1 cellular context compared by ENCODE assay signal in the genomic region with DNA sequence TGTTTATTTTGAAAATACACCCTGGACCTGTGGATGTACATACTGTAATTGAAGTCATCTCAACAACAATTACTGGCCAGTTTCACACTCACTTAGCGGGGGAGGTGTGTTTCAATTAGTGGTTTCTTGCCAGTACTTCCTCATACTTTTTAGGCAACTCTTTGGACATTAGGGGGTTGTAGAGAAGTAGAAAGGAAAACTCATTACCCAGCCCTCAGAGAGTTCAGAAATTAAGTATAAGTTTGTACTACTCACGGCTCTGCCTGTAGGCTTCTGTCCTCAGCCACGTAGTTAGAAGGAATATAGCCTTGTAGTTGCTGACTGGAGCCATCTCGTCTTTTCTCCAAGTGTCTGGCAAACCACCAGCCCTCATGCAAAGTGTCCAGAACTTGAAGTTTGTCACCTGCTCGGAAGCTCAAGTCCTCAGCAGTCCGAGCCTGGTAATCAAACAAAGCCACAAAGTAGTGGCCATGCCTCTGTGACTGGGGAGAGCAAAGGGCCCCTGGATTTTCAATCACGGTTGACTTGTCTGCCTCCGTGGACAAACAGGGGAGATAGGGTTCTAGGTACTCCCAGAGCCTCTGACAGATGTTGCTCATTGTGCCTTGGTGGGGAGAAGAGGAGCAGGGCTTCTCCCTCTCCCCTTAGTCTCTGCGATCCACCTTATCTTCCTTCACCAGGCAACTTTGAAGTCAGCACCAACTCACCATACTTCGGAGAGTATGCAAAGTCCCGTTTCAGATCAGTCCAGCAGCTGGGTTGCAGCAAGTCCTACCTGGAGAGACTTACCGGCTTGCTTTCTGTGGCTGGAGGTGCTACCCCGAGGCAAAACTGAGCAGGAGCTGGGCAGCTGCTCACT.
TF ChIP-seq lines count a peak whose summit lies in the region.

No MANE protein-coding gene starts in this region.

TF ChIP-seq in HepG2, 621 proteins besides CTCF, POLR2A, EP300 and RAD21 (continues in another document):
- TF ChIP-seq CEBPZ (IDR thresholded peaks at IDR 0.05; ENCODE audit: low read length) (no peak), ZBTB7B (CRISPR knock-in tag; IDR thresholded peaks at IDR 0.05) (peak; percentile 62; the same call in 1 of the 2 replicates), CC2D1A (CRISPR knock-in tag; IDR thresholded peaks at IDR 0.05) (no peak), NAIF1 (CRISPR knock-in tag; IDR thresholded peaks at IDR 0.05; ENCODE audit: borderline replicate concordance) (0 out of 2 replicates have a peak, but pooled peaks have one; percentile 21), UBTF (CRISPR knock-in tag; IDR thresholded peaks at IDR 0.05) (0 out of 2 replicates have a peak, but pooled peaks have one; percentile 36), PAX8 (CRISPR knock-in tag; IDR thresholded peaks at IDR 0.05; ENCODE audit: borderline replicate concordance) (peak; percentile 61; the same call in 1 of the 2 replicates), ZBTB38 (CRISPR knock-in tag; IDR thresholded peaks at IDR 0.05) (no peak), MIER3 (CRISPR knock-in tag; IDR thresholded peaks at IDR 0.05; ENCODE audit: borderline replicate concordance) (peak; percentile 12; the same call in 1 of the 2 replicates), KDM2A (CRISPR knock-in tag; IDR thresholded peaks at IDR 0.05; ENCODE audit: borderline replicate concordance, low read depth) (peak; percentile 58; the same call in 1 of the 2 replicates), ZNF891 (CRISPR knock-in tag; IDR thresholded peaks at IDR 0.05) (no peak), HNF4G (IDR thresholded peaks at IDR 0.05; ENCODE audit: borderline replicate concordance, low read depth, low read length) (no peak), HNF4G (CRISPR knock-in tag; IDR thresholded peaks at IDR 0.05; ENCODE audit: borderline replicate concordance, low read depth) (0 out of 2 replicates have a peak, but pooled peaks have one; percentile 30), ZNF569 (CRISPR knock-in tag; IDR thresholded peaks at IDR 0.05; ENCODE audit: borderline replicate concordance) (no peak), TCF12 (IDR thresholded peaks at IDR 0.05) (no peak), TCF12 (CRISPR knock-in tag; IDR thresholded peaks at IDR 0.05) (0 out of 2 replicates have a peak, but pooled peaks have one; percentile 14), PAWR (CRISPR knock-in tag; IDR thresholded peaks at IDR 0.05; ENCODE audit: borderline replicate concordance) (no peak), JUN (CRISPR knock-in tag; IDR thresholded peaks at IDR 0.05) (peak; percentile 17; the same call in 1 of the 2 replicates), SALL1 (CRISPR knock-in tag; IDR thresholded peaks at IDR 0.05) (peak; percentile 27; the same call in 1 of the 2 replicates), ZNF557 (CRISPR knock-in tag; IDR thresholded peaks at IDR 0.05) (no peak), HNF4A (CRISPR knock-in tag; IDR thresholded peaks at IDR 0.05) (peak; percentile 12; the same call in 1 of the 2 replicates), CBX1 (IDR thresholded peaks at IDR 0.05; ENCODE audit: low read depth) (peak; percentile 53), KDM5B (CRISPR knock-in tag; IDR thresholded peaks at IDR 0.05; ENCODE audit: borderline replicate concordance) (peak; percentile 74), ZNF597 (CRISPR knock-in tag; IDR thresholded peaks at IDR 0.05) (no peak), ZNF232 (CRISPR knock-in tag; IDR thresholded peaks at IDR 0.05; ENCODE audit: borderline replicate concordance) (peak; percentile 52; the same call in 1 of the 2 replicates), GLI4 (CRISPR knock-in tag; IDR thresholded peaks at IDR 0.05; ENCODE audit: borderline replicate concordance) (peak; percentile 30; the same call in 1 of the 2 replicates), NFE2L2 (IDR thresholded peaks at IDR 0.05; ENCODE audit: low read length) (no peak), ZFP91 (CRISPR knock-in tag; IDR thresholded peaks at IDR 0.05; ENCODE audit: borderline replicate concordance) (peak; percentile 77; the same call in 1 of the 2 replicates), E2F2 (CRISPR knock-in tag; IDR thresholded peaks at IDR 0.05; ENCODE audit: borderline replicate concordance) (0 out of 2 replicates have a peak, but pooled peaks have one; percentile 37), ZNF296 (CRISPR knock-in tag; conservative IDR thresholded peaks at IDR 0.05) (no peak), HDAC2 (CRISPR knock-in tag; IDR thresholded peaks at IDR 0.05) (peak; percentile 10), RORA (CRISPR knock-in tag; IDR thresholded peaks at IDR 0.05) (no peak), ZNF724P (CRISPR knock-in tag; IDR thresholded peaks at IDR 0.05; ENCODE audit: borderline replicate concordance) (peak; percentile 28; the same call in 1 of the 2 replicates), ZNF441 (CRISPR knock-in tag; IDR thresholded peaks at IDR 0.05; ENCODE audit: borderline replicate concordance) (0 out of 2 replicates have a peak, but pooled peaks have one; percentile 24), GFI1 (CRISPR knock-in tag; IDR thresholded peaks at IDR 0.05; ENCODE audit: borderline replicate concordance) (peak; percentile 38)
- TF ChIP-seq, protein P1, sequence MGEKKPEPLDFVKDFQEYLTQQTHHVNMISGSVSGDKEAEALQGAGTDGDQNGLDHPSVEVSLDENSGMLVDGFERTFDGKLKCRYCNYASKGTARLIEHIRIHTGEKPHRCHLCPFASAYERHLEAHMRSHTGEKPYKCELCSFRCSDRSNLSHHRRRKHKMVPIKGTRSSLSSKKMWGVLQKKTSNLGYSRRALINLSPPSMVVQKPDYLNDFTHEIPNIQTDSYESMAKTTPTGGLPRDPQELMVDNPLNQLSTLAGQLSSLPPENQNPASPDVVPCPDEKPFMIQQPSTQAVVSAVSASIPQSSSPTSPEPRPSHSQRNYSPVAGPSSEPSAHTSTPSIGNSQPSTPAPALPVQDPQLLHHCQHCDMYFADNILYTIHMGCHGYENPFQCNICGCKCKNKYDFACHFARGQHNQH (CRISPR knock-in tag; IDR thresholded peaks at IDR 0.05): peak; percentile 26; the same call in 1 of the 2 replicates
- TF ChIP-seq, protein P2, sequence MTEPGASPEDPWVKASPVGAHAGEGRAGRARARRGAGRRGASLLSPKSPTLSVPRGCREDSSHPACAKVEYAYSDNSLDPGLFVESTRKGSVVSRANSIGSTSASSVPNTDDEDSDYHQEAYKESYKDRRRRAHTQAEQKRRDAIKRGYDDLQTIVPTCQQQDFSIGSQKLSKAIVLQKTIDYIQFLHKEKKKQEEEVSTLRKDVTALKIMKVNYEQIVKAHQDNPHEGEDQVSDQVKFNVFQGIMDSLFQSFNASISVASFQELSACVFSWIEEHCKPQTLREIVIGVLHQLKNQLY (CRISPR knock-in tag; IDR thresholded peaks at IDR 0.05): no peak
- TF ChIP-seq, protein P3, sequence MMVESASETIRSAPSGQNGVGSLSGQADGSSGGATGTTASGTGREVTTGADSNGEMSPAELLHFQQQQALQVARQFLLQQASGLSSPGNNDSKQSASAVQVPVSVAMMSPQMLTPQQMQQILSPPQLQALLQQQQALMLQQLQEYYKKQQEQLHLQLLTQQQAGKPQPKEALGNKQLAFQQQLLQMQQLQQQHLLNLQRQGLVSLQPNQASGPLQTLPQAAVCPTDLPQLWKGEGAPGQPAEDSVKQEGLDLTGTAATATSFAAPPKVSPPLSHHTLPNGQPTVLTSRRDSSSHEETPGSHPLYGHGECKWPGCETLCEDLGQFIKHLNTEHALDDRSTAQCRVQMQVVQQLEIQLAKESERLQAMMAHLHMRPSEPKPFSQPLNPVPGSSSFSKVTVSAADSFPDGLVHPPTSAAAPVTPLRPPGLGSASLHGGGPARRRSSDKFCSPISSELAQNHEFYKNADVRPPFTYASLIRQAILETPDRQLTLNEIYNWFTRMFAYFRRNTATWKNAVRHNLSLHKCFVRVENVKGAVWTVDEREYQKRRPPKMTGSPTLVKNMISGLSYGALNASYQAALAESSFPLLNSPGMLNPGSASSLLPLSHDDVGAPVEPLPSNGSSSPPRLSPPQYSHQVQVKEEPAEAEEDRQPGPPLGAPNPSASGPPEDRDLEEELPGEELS (CRISPR knock-in tag; IDR thresholded peaks at IDR 0.05): peak; percentile 36; the same call in 1 of the 2 replicates
- TF ChIP-seq, protein P4, sequence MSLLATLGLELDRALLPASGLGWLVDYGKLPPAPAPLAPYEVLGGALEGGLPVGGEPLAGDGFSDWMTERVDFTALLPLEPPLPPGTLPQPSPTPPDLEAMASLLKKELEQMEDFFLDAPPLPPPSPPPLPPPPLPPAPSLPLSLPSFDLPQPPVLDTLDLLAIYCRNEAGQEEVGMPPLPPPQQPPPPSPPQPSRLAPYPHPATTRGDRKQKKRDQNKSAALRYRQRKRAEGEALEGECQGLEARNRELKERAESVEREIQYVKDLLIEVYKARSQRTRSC (CRISPR knock-in tag; IDR thresholded peaks at IDR 0.05; ENCODE audit: low read depth): peak; percentile 82
- TF ChIP-seq, protein P5, sequence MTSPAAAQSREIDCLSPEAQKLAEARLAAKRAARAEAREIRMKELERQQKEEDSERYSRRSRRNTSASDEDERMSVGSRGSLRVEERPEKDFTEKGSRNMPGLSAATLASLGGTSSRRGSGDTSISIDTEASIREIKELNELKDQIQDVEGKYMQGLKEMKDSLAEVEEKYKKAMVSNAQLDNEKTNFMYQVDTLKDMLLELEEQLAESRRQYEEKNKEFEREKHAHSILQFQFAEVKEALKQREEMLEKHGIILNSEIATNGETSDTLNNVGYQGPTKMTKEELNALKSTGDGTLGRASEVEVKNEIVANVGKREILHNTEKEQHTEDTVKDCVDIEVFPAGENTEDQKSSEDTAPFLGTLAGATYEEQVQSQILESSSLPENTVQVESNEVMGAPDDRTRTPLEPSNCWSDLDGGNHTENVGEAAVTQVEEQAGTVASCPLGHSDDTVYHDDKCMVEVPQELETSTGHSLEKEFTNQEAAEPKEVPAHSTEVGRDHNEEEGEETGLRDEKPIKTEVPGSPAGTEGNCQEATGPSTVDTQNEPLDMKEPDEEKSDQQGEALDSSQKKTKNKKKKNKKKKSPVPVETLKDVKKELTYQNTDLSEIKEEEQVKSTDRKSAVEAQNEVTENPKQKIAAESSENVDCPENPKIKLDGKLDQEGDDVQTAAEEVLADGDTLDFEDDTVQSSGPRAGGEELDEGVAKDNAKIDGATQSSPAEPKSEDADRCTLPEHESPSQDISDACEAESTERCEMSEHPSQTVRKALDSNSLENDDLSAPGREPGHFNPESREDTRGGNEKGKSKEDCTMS (CRISPR knock-in tag; conservative IDR thresholded peaks at IDR 0.05): no peak; the same call in 1 of the 2 replicates
